In the genomic region with DNA sequence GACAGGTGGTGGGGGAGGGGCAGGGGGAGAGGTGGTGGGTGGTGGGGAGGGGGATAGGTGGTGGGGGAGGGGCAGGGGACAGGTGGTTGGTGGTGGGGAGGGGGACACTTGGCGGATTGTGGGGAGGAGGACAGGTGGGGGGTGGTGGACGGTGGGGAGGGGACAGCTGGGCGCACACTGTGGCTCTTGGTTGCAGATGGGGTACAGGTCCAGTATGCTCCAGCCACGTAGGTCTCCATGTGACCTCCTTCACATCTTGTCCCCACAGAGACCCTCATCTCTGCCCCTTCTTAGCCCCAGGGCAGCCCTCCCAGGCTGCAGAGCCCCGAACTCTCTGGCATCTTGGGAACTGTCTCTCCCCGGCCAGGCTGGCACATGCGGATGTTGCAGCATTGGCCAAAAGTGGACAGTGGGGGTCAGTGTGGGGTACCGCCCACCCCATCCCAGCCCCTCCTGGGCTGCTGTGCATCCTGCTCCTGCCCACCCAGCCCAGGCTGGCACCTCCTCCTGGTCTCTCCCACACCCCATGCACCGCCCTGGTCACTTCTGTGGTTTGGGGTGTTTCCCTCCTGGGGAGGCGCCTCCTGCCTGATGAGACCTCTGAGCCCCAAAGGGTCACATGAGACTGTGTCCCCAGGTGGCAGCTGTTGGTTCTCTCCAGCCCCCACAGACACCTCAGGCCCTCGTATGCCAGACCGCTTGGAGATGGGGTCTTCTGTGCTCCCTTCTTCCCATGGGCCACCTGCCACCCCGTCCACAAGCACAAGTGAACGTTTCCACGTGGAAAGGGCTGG, we compare ENCODE assay signal across 1 cellular context.
TF ChIP-seq lines count a peak whose summit lies in the region.

No MANE protein-coding gene starts in this region.

TF ChIP-seq in WTC11, 78 proteins besides CTCF, POLR2A, EP300 and RAD21 (continued from another document):
- no peak for TF ChIP-seq IRF1 (CRISPR knock-in tag; IDR thresholded peaks at IDR 0.05)
TF ChIP-seq in WTC11: peak in this region for 0.
